In the genomic region with DNA sequence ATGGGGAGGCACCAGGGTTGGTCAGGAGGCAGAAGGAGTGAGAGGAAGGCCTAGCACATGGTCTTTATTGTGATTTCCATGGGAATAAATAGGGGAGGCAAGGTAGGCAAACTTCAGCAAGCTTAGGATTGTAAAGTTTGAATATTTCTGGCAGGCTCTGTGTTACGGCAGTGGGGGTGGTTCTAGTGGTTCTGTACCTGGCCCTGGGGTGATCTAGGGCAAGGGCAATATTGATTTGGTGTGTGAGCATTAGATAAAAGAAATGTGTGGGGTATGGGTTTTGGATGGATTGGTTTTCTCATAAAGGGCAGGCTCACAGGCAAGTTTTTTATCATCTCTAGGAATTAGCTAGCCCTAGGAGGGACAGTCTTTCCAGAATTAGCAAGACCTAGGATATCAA, we compare ENCODE assay signal across 33 cellular contexts.
"Had no signal": no experiment of that assay in that cellular context is flagged by ENCODE, and none has a peak within 500 bp of the region (broad histone marks: within the 10 kb centered on the region; RNA-seq: fewer than 3 reads in every experiment).

No MANE protein-coding gene starts in this region.

- DNase-seq: activated effector memory CD4-positive, alpha-beta T cell treated with anti-CD3 and anti-CD28 coated beads, Interleukin-2, amount 50 U/mL, for 16 hours; activated effector memory CD4-positive, alpha-beta T cell treated with Interleukin-2 at 50 U/mL for 16 hours; activated gamma-delta T cell; activated gamma-delta T cell treated with Interleukin-2 at 50 U/mL for 16 hours; activated naive CD4-positive, alpha-beta T cell; activated naive CD4-positive, alpha-beta T cell treated with anti-CD3 and anti-CD28 coated beads for 36 hours; activated naive CD4-positive, alpha-beta T cell treated with anti-CD3 and anti-CD28 coated beads, Interleukin-2, amount 10 ng/mL, durations not matched to agents 7 days and 5 days; activated naive CD4-positive, alpha-beta T cell treated with anti-CD3 and anti-CD28 coated beads, Interleukin-2, amount 50 U/mL, for 16 hours; activated naive CD4-positive, alpha-beta T cell treated with Interleukin-2 at 50 U/mL for 16 hours; activated naive CD8-positive, alpha-beta T cell treated with anti-CD3 and anti-CD28 coated beads for 36 hours; activated naive CD8-positive, alpha-beta T cell treated with anti-CD3 and anti-CD28 coated beads, Interleukin-2, amount 10 ng/mL, durations not matched to agents 7 days and 5 days; activated naive CD8-positive, alpha-beta T cell treated with anti-CD3 and anti-CD28 coated beads, Interleukin-2, amount 50 U/mL, for 24 hours; activated T-cell treated with anti-CD3 and anti-CD28 coated beads for 4 hours; activated T-cell treated with anti-CD3 and anti-CD28 coated beads, Interleukin-2, amount 50 U/mL, for 1 hour; activated T-cell treated with anti-CD3 and anti-CD28 coated beads, Interleukin-2, amount 50 U/mL, for 24 hours; activated T-cell treated with anti-CD3 and anti-CD28 coated beads, Interleukin-2, amount 50 U/mL, for 4 hours; activated T-cell treated with anti-CD3 and anti-CD28 coated beads, Interleukin-2, amount 50 U/mL, for 48 hours; activated T-cell treated with anti-CD3 and anti-CD28 coated beads, Interleukin-2, amount 50 U/mL, for 72 hours; adrenal gland; amniotic stem cell; anterior cingulate cortex; aorta; body of pancreas; brain microvascular endothelial cell; caudate nucleus; central memory CD4-positive, alpha-beta T cell; cerebellar nuclear complex had no signal

- H3K27me3 ChIP-seq: ascending aorta, body of pancreas, brain microvascular endothelial cell had no signal

- H3K4me1 ChIP-seq: adrenal gland, ascending aorta, body of pancreas, breast epithelium had no signal

- H3K4me3 ChIP-seq: adrenal gland, ascending aorta, body of pancreas, breast epithelium, cardiac muscle cell had no signal

- FAIRE-seq: bronchial epithelial cell had no signal

- H3K36me3 ChIP-seq: adrenal gland, ascending aorta, brain microvascular endothelial cell, breast epithelium, cardiac muscle cell had no signal

- H3K27ac ChIP-seq: adrenal gland, ascending aorta, body of pancreas, brain microvascular endothelial cell, breast epithelium, cardiac muscle cell had no signal

- H3K9me3 ChIP-seq: adrenal gland, ascending aorta, body of pancreas had no signal

- ATAC-seq: activated naive CD4-positive, alpha-beta T cell treated with anti-CD3 and anti-CD28 coated beads, Interleukin-2, amount 50 U/mL, for 72 hours; activated naive CD8-positive, alpha-beta T cell treated with anti-CD3 and anti-CD28 coated beads, Interleukin-2, amount 50 U/mL, for 24 hours; activated T-cell treated with anti-CD3 and anti-CD28 coated beads, Interleukin-2, amount 50 U/mL, for 4 hours; activated T-cell treated with anti-CD3 and anti-CD28 coated beads, Interleukin-2, amount 50 U/mL, for 72 hours; activated T-helper 17 cell treated with anti-CD3 and anti-CD28 coated beads, Interleukin-2, amount 50 U/mL, for 72 hours; body of pancreas had no signal
